ENCODE assay signal across 8 cellular contexts in the genomic region with DNA sequence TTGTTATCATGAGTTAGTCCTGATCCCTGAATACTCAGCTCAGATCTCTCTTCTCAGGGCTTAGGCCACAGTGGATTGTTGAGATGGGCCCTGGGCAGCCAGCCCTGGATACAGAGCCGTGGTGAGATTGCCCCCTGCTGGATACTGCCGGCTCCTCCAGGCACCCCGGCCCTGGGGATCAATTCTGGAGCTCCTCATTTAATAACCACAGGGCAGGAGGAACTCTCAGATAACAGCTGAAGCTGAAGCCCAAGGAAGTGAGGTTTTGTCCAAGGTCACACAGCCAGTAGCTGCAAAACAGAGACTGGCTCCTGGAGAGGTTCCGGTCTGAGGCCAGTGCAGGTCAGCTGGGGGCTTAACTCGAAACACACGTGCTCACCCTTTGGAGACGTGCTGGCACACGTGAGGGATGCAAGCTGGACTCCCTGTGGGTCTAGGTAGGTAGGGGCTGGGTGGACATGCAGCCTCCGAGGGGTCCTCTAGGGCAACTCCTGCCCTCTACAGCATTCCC. TPM values are rescaled to one million over a fixed set of nuclear protein-coding genes. Genes with fewer than 3 reads are reported as not detected.
DNase-seq lines count a peak whose midpoint lies in the region; ATAC-seq and TF ChIP-seq lines count a peak whose summit lies in the region.

No MANE protein-coding gene starts in this region.

- TF ChIP-seq POLR2A in stomach (IDR thresholded peaks at IDR 0.05): no peak

- DNase-seq in NCI-H2227 treated with DMSO at 0.1 percent for 48 hours (lab: John Stamatoyannopoulos, UW) (peak; percentile 6), epidermal melanocyte (ENCODE audit: insufficient read length, low spot score) (peak; percentile 39), mucosa of descending colon (peak in 2 of 3 donors; percentile 67 to 68), stomach (peak; percentile 63), GDM1 (lab: John Stamatoyannopoulos, UW) (no peak)
- DNase-seq in activated CD4-positive, alpha-beta T cell treated with anti-CD3 and anti-CD28 coated beads, Interleukin-2, amount 50 U/mL, for 48 hours: peak; percentile 66 to 68

- H3K9me3 ChIP-seq in mucosa of descending colon (no peaks in the 10 kb centered on the region), stomach (no peaks in the 10 kb centered on the region)

- peaks cover 0 to 3% (median 0%) of the 10 kb centered on the region in 3 donors for H3K27me3 ChIP-seq in stomach

- WGBS in stomach, 5 donors: 30 to 62% (median 57%) methylated on average over 4 to 9 of the region's 9 CpGs

- peak; percentile 79 for TF ChIP-seq CTCF in GM12872 (IDR thresholded peaks at IDR 0.05; ENCODE audit: insufficient read depth, low read depth, low read length)
- peak; percentile 49 for TF ChIP-seq CTCF in mucosa of descending colon (IDR thresholded peaks at IDR 0.05)
- TF ChIP-seq CTCF in stomach (IDR thresholded peaks at IDR 0.05): peak in 5 of 7 experiments; percentile 19 to 67 (median 45)

- H3K4me3 ChIP-seq in mucosa of descending colon (no peak overlapping the region), stomach (no peak overlapping the region)

- no peaks in the 10 kb centered on the region for H3K36me3 ChIP-seq in mucosa of descending colon (ENCODE audit: low read depth)
- peaks cover 0 to 17% (median under 1%) of the 10 kb centered on the region in 4 donors for H3K36me3 ChIP-seq in stomach

- no peak for TF ChIP-seq EP300 in stomach (IDR thresholded peaks at IDR 0.05)

- ATAC-seq in HG02678 (IDR thresholded peaks at IDR 0.05; ENCODE audit: unreplicated experiment) (peak; percentile 66), mucosa of descending colon (peak; percentile 69)

- intact Hi-C loops in mucosa of descending colon (cut with DNase I, micrococcal nuclease): no loop called here
- intact Hi-C loops in stomach (cut with DNase I; ENCODE audit: low total_unique reads): no loop called here

- H3K4me1 ChIP-seq in mucosa of descending colon (ENCODE audit: low read depth): peaks cover 11% of the 10 kb centered on the region
- no peaks in the 10 kb centered on the region for H3K4me1 ChIP-seq in stomach

- no peak overlapping the region for H3K27ac ChIP-seq in stomach

RNA-seq across cellular contexts. Expression of a gene that starts 16.0 kb away (rescaled TPM):
- total RNA-seq in mucosa of descending colon (100 to 1,000 TPM in 2 of 3 donors, 10 to 100 TPM in 1; 81.7 to 229 (median 141) TPM), stomach (100 to 1,000 TPM in 1 of 5 donors, 10 to 100 TPM in 3, 1 to 10 TPM in 1; 9.4 to 107 (median 22.6) TPM)
- polyA plus RNA-seq in stomach: 10 to 100 TPM in 1 of 3 donors, 1 to 10 TPM in 2; 4.8 to 42.5 (median 7.1) TPM

RNA-seq across cellular contexts. Expression of a gene that starts 18.8 kb away (rescaled TPM):
- under 1 TPM in 1 of 3 donors, not detected in 2; 0.06 TPM for total RNA-seq in mucosa of descending colon
- not detected for total RNA-seq in stomach
- not detected for polyA plus RNA-seq in stomach

RNA-seq across cellular contexts. Expression of a gene that starts 51.6 kb away (rescaled TPM):
- total RNA-seq in mucosa of descending colon (1 to 10 TPM; 2.2 to 4.1 (median 3.3) TPM), stomach (10 to 100 TPM in 3 of 5 donors, 1 to 10 TPM in 1, not detected in 1; 3.9 to 69.6 (median 33.3) TPM)
- 10 to 100 TPM in 2 of 3 donors, 1 to 10 TPM in 1; 5.5 to 37.2 (median 25.1) TPM for polyA plus RNA-seq in stomach
